7 cellular contexts compared by ENCODE assay signal in the genomic region with DNA sequence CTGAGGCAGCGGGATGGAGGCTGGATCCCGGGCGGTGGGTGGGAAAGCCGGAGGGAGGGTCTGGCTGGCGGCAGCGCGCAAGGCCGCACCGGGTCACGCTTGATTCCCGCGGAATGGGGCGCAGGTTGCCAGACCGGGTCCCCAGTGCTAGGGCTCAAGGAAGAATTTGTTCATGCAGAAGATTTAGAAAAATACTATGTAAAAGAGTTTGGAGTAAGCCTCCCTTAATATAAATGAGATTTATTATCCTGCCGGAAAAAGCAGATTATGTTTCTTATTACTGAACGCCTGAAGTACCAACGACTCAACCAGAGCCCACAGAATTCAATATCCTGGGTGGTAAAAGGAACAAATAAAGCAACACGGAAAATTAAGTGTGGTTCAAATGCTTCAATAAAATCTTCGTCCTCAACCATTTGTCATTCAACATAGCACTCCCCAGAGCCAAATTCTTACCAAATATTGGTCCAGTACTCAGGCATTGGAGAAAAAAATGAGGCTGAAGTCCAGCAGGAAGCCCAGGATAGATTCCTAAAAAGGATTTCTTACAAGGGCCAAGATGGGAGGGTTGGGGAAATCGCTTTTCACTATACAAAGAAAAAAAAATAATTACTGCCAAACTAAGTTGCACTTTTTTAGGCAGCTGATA. TPM values are rescaled to one million over a fixed set of nuclear protein-coding genes. Genes with fewer than 3 reads are reported as not detected.
DNase-seq lines count a peak whose midpoint lies in the region; ATAC-seq, FAIRE-seq and TF ChIP-seq lines count a peak whose summit lies in the region.

No MANE protein-coding gene starts in this region.

- H3K36me3 ChIP-seq in iPS-18a (ENCODE audit: control insufficient read depth, low read depth, low read length) (no peaks in the 10 kb centered on the region), stomach (no peaks in the 10 kb centered on the region)

- intact Hi-C loops in stomach (cut with DNase I; ENCODE audit: low total_unique reads), result no loop called here

- peaks cover 3% of the 10 kb centered on the region for H3K27me3 Mint-ChIP-seq in activated CD8-positive, alpha-beta T cell treated with anti-CD3 and anti-CD28 coated beads, Interleukin-2, amount 10 ng/mL, durations not matched to agents 7 days and 5 days (ENCODE audit: low read depth)

- no peak for TF ChIP-seq CTCF in stomach (IDR thresholded peaks at IDR 0.05)

- peak overlapping the region; percentile 83 for H3K9ac ChIP-seq in iPS-18a (ENCODE audit: low read length)

- H3K36me3 Mint-ChIP-seq in activated CD8-positive, alpha-beta T cell treated with anti-CD3 and anti-CD28 coated beads, Interleukin-2, amount 10 ng/mL, durations not matched to agents 7 days and 5 days (ENCODE audit: low read depth), result peaks cover 2% of the 10 kb centered on the region

- no peak for TF ChIP-seq EP300 in stomach (IDR thresholded peaks at IDR 0.05)

- H3K27me3 ChIP-seq in iPS-18a (ENCODE audit: control insufficient read depth, insufficient read depth, low read length) (no peaks in the 10 kb centered on the region), stomach (no peaks in the 10 kb centered on the region)

- H3K9me3 ChIP-seq in iPS-18a (ENCODE audit: control insufficient read depth, low read depth, low read length) (no peaks in the 10 kb centered on the region), stomach (no peaks in the 10 kb centered on the region)

- WGBS in stomach, 5 donors, result 1 to 2% (median 1%) methylated on average over 20 of the region's 20 CpGs

- DNase-seq in GM12891 (ENCODE audit: insufficient read length, low spot score) (no peak), stomach (no peak), putamen (ENCODE audit: low spot score) (no peak)
- no peak for DNase-seq in activated CD8-positive, alpha-beta T cell treated with anti-CD3 and anti-CD28 coated beads, Interleukin-2, amount 10 ng/mL, durations not matched to agents 7 days and 5 days

- H3K4me3 ChIP-seq in iPS-18a (ENCODE audit: low read length), result peak overlapping the region; percentile 91
- H3K4me3 ChIP-seq in stomach, result peak overlapping the region; percentile 67 to 92 (median 82)

- peak overlapping the region; percentile 31 for H3K27ac ChIP-seq in iPS-18a (ENCODE audit: low read length)
- peak overlapping the region; percentile 98 to 100 (median 99) for H3K27ac ChIP-seq in stomach

- no peak for FAIRE-seq in GM12891 (lab: Jason Lieb, UNC)

- peak overlapping the region; percentile 92 for H3K4me3 Mint-ChIP-seq in activated CD8-positive, alpha-beta T cell treated with anti-CD3 and anti-CD28 coated beads, Interleukin-2, amount 10 ng/mL, durations not matched to agents 7 days and 5 days

- no peak for TF ChIP-seq POLR2A in GM12891 (IDR thresholded peaks at IDR 0.05; ENCODE audit: low read depth, low read length)
- peak in 1 of 4 donors; percentile 7 for TF ChIP-seq POLR2A in stomach (IDR thresholded peaks at IDR 0.05)

- H3K27ac Mint-ChIP-seq in activated CD8-positive, alpha-beta T cell treated with anti-CD3 and anti-CD28 coated beads, Interleukin-2, amount 10 ng/mL, durations not matched to agents 7 days and 5 days, result peak overlapping the region; percentile 96

- H3K9me3 Mint-ChIP-seq in activated CD8-positive, alpha-beta T cell treated with anti-CD3 and anti-CD28 coated beads, Interleukin-2, amount 10 ng/mL, durations not matched to agents 7 days and 5 days (ENCODE audit: insufficient read depth), result no peaks in the 10 kb centered on the region

- CTCF ChIA-PET in activated CD8-positive, alpha-beta T cell treated with anti-CD3 and anti-CD28 coated beads, Interleukin-2, amount 10 ng/mL, durations not matched to agents 7 days and 5 days (lab: Charles Lee), result interaction anchor here (0.6 kb wide), 1 partner anchor 56 kb away, joined by 3 read pairs; no protein-coding TSS in a partner anchor

- H3K4me1 ChIP-seq in iPS-18a (ENCODE audit: control insufficient read depth, low read depth, low read length) (peaks cover 11% of the 10 kb centered on the region), stomach (peaks cover 0 to 27% (median 18%) of the 10 kb centered on the region in 4 donors)

- H3K4me1 Mint-ChIP-seq in activated CD8-positive, alpha-beta T cell treated with anti-CD3 and anti-CD28 coated beads, Interleukin-2, amount 10 ng/mL, durations not matched to agents 7 days and 5 days (ENCODE audit: low read depth), result peaks cover 19% of the 10 kb centered on the region

- POLR2A ChIA-PET in activated CD8-positive, alpha-beta T cell treated with anti-CD3 and anti-CD28 coated beads, Interleukin-2, amount 10 ng/mL, durations not matched to agents 7 days and 5 days (lab: Charles Lee), result no interaction called here

- ATAC-seq in HG03064 (IDR thresholded peaks at IDR 0.05; ENCODE audit: low read depth, unreplicated experiment), result peak; percentile 1
- ATAC-seq in activated CD8-positive, alpha-beta T cell treated with anti-CD3 and anti-CD28 coated beads, Interleukin-2, amount 10 ng/mL, durations not matched to agents 7 days and 5 days, result no peak
- no peak for ATAC-seq in HG02970 (IDR thresholded peaks at IDR 0.05; ENCODE audit: low FRiP score, unreplicated experiment)

TF ChIP-seq in GM12891, 5 proteins besides CTCF, POLR2A, EP300 and RAD21:
- TF ChIP-seq TAF1 (IDR thresholded peaks at IDR 0.05; ENCODE audit: low read depth, low read length) (no peak), SPI1 (IDR thresholded peaks at IDR 0.05; ENCODE audit: low read depth, low read length) (no peak), PAX5 (IDR thresholded peaks at IDR 0.05; ENCODE audit: insufficient read depth, low read length, severe bottlenecking) (peak; percentile 14)

RNA-seq across cellular contexts. Expression of a gene that starts 1.2 kb away (rescaled TPM):
- polyA plus RNA-seq in GM12891 (2012; ENCODE audit: low read depth, missing spikeins), result 1.6 TPM
- total RNA-seq in activated CD8-positive, alpha-beta T cell treated with anti-CD3 and anti-CD28 coated beads, Interleukin-2, amount 10 ng/mL, durations not matched to agents 7 days and 5 days, result 1 to 10 TPM; 8.1 TPM
- 100 to 1,000 TPM in 1 of 5 donors, 10 to 100 TPM in 4; 36.2 to 149 (median 44.0) TPM for total RNA-seq in stomach
- 1 to 10 TPM in 1 of 3 donors, under 1 TPM in 2; 0.15 to 1.6 (median 0.28) TPM for polyA plus RNA-seq in stomach

Comparison
In these comparisons a context has a peak if more than half of its experiments do, and no peak if none do; other contexts are left out.
1. RNA of a gene that starts 1.2 kb away (total RNA-seq): 36.2 to 149 TPM in stomach; 8.1 TPM in activated CD8-positive, alpha-beta T cell treated with anti-CD3 and anti-CD28 coated beads, Interleukin-2, amount 10 ng/mL, durations not matched to agents 7 days and 5 days; every median in the first group is over 4 times any median in the second.